In genomic region chr3:32278714-32279113, GRCh38 we compare ENCODE assay signal across 1 cellular context.
A peak's percentile ranks its signal among the peaks of the same experiment; 100 is the strongest.
TF ChIP-seq lines count a peak whose summit lies in the region.

No MANE protein-coding gene starts in this region.

TF ChIP-seq in HepG2, 621 proteins besides CTCF, POLR2A, EP300 and RAD21:
- no peak for TF ChIP-seq TOE1 (CRISPR knock-in tag; IDR thresholded peaks at IDR 0.05)
- TF ChIP-seq ZNF329 (CRISPR knock-in tag; IDR thresholded peaks at IDR 0.05; ENCODE audit: low read depth), result peak; percentile 88
